In genomic region chr5:6717687-6718086, GRCh38 we compare ENCODE assay signal across 17 cellular contexts. TPM values are rescaled to one million over a fixed set of nuclear protein-coding genes. Genes with fewer than 3 reads are reported as not detected.
A peak's percentile ranks its signal among the peaks of the same experiment; 100 is the strongest.
DNase-seq lines count a peak whose midpoint lies in the region; ATAC-seq and TF ChIP-seq lines count a peak whose summit lies in the region.
"Had no signal": no experiment of that assay in that cellular context is flagged by ENCODE, and none has a peak within 500 bp of the region (broad histone marks: within the 10 kb centered on the region; RNA-seq: fewer than 3 reads in every experiment).

No MANE protein-coding gene starts in this region.

- no peak overlapping the region for H3K4me3 ChIP-seq in Karpas-422 (ENCODE audit: low read length)
- H3K4me3 ChIP-seq in colonic mucosa = no peak overlapping the region
- H3K4me3 ChIP-seq in smooth muscle cell = no peak overlapping the region
- no peak overlapping the region for H3K4me3 ChIP-seq in esophagus squamous epithelium
- H3K4me3 ChIP-seq: heart left ventricle had no signal

- H4K20me1 ChIP-seq in Karpas-422 (ENCODE audit: insufficient read depth, low read depth, low read length) (peaks cover 55% of the 10 kb centered on the region), smooth muscle cell (ENCODE audit: low read depth) (peaks cover 84% of the 10 kb centered on the region)

- WGBS in smooth muscle cell (ENCODE audit: low lambda C conversion rate) = 82% methylated on average over 4 of the region's 4 CpGs
- WGBS in esophagus squamous epithelium, 2 donors = 81 to 92% methylated on average over 3 of the region's 4 CpGs

- no peaks in the 10 kb centered on the region for H3K27me3 Mint-ChIP-seq in T-helper 2 cell treated with Interferon-gamma antibody and Interleukin-4, amounts not matched to agents 5 μg/mL and 100 μg/mL, for 36 hours (ENCODE audit: low read depth)

- H3K27ac Mint-ChIP-seq in T-helper 2 cell treated with Interferon-gamma antibody and Interleukin-4, amounts not matched to agents 5 μg/mL and 100 μg/mL, for 36 hours = no peak overlapping the region
- H3K27ac Mint-ChIP-seq: T-helper 1 cell treated with Interleukin-12 subunit alpha and Interleukin-12 subunit beta and Interleukin-4 antibody, amounts not matched to agents 30 μg/mL and 1 μg/mL, for 36 hours had no signal

- intact Hi-C loops in colonic mucosa (cut with DNase I) = loop anchor here (10.0 kb wide), 1 partner anchor 1293 kb away; the partner anchor contains the start of gene ICE1
- intact Hi-C loops in esophagus squamous epithelium (cut with DNase I) = no loop called here

- peak; percentile 3 for DNase-seq in T-helper 2 cell treated with Interferon-gamma antibody and Interleukin-4, amounts not matched to agents 5 μg/mL and 100 μg/mL, for 36 hours (ENCODE audit: low spot score)
- no peak for DNase-seq in T-helper 2 cell
- DNase-seq in Karpas-422 = no peak
- peak; percentile 14 for DNase-seq in colonic mucosa
- no peak for DNase-seq in smooth muscle cell (lab: John Stamatoyannopoulos, UW; ENCODE audit: unreplicated experiment)
- no peak for DNase-seq in esophagus squamous epithelium (lab: John Stamatoyannopoulos, UW)
- DNase-seq: activated CD4-positive, alpha-beta T cell treated with anti-CD3 and anti-CD28 coated beads for 4 hours; activated gamma-delta T cell treated with Interleukin-2 at 50 U/mL for 16 hours; DMS 273 treated with DMSO at 0.1 percent for 48 hours; heart left ventricle; left cardiac atrium; OCI-M1; substantia nigra had no signal

- ATAC-seq in HG03196 (IDR thresholded peaks at IDR 0.05; ENCODE audit: unreplicated experiment) = no peak
- ATAC-seq in HG03565 (IDR thresholded peaks at IDR 0.05; ENCODE audit: unreplicated experiment) = no peak
- ATAC-seq: HCT116, heart left ventricle, left cardiac atrium had no signal

- H3K27ac ChIP-seq in Karpas-422 (ENCODE audit: low read length) = no peak overlapping the region
- no peak overlapping the region for H3K27ac ChIP-seq in colonic mucosa
- H3K27ac ChIP-seq in smooth muscle cell (ENCODE audit: low read depth) = no peak overlapping the region
- H3K27ac ChIP-seq in esophagus squamous epithelium = no peak overlapping the region
- H3K27ac ChIP-seq: heart left ventricle had no signal

- H3K27me3 ChIP-seq in Karpas-422 (ENCODE audit: low read length) (no peaks in the 10 kb centered on the region), colonic mucosa (no peaks in the 10 kb centered on the region), smooth muscle cell (ENCODE audit: low read depth) (no peaks in the 10 kb centered on the region), esophagus squamous epithelium (no peaks in the 10 kb centered on the region)
- H3K27me3 ChIP-seq: heart left ventricle had no signal

- peaks cover 4% of the 10 kb centered on the region for H3F3A ChIP-seq in smooth muscle cell (ENCODE audit: low read depth)

- no peaks in the 10 kb centered on the region for H3K9me2 ChIP-seq in Karpas-422 (replicated peaks; ENCODE audit: insufficient read depth, low read length)

- peaks cover 20% of the 10 kb centered on the region for H3K36me3 Mint-ChIP-seq in T-helper 2 cell treated with Interferon-gamma antibody and Interleukin-4, amounts not matched to agents 5 μg/mL and 100 μg/mL, for 36 hours (ENCODE audit: low read depth)

- H3K79me2 ChIP-seq in Karpas-422 (ENCODE audit: low read length) (peaks cover 85% of the 10 kb centered on the region), smooth muscle cell (ENCODE audit: low read depth) (peaks cover 84% of the 10 kb centered on the region)

- H3K9ac ChIP-seq in Karpas-422 (ENCODE audit: low read length) (peak overlapping the region; percentile 30; the same call in 1 of the 2 replicates), colonic mucosa (ENCODE audit: low read depth in 2 of 2, low read length in 2 of 2) (no peak overlapping the region), smooth muscle cell (ENCODE audit: low read depth) (no peak overlapping the region)

- H3K9me3 ChIP-seq in Karpas-422 (ENCODE audit: low read length) = no peaks in the 10 kb centered on the region
- H3K9me3 ChIP-seq in colonic mucosa = no peaks in the 10 kb centered on the region
- H3K9me3 ChIP-seq in smooth muscle cell (replicated peaks; ENCODE audit: low read depth) = no peaks in the 10 kb centered on the region
- no peaks in the 10 kb centered on the region for H3K9me3 ChIP-seq in esophagus squamous epithelium
- H3K9me3 ChIP-seq: heart left ventricle had no signal

- no peak overlapping the region for H2AFZ ChIP-seq in Karpas-422 (ENCODE audit: low read length)
- H2AFZ ChIP-seq in smooth muscle cell (ENCODE audit: low read depth) = no peak overlapping the region

- H3K36me3 ChIP-seq in Karpas-422 (ENCODE audit: insufficient read depth, low read length) = peaks cover 12% of the 10 kb centered on the region; the same call in 1 of the 2 replicates
- no peaks in the 10 kb centered on the region for H3K36me3 ChIP-seq in colonic mucosa
- no peaks in the 10 kb centered on the region for H3K36me3 ChIP-seq in smooth muscle cell (ENCODE audit: low read depth)
- H3K36me3 ChIP-seq in esophagus squamous epithelium = peaks cover 0 to 6% (median 0%) of the 10 kb centered on the region in 3 donors
- H3K36me3 ChIP-seq: heart left ventricle had no signal

- H3K4me3 Mint-ChIP-seq in T-helper 2 cell treated with Interferon-gamma antibody and Interleukin-4, amounts not matched to agents 5 μg/mL and 100 μg/mL, for 36 hours = peak overlapping the region; percentile 24

- peaks cover 63% of the 10 kb centered on the region for H3K4me1 Mint-ChIP-seq in T-helper 2 cell treated with Interferon-gamma antibody and Interleukin-4, amounts not matched to agents 5 μg/mL and 100 μg/mL, for 36 hours (ENCODE audit: low read depth)

- no peaks in the 10 kb centered on the region for H3K9me3 Mint-ChIP-seq in T-helper 2 cell treated with Interferon-gamma antibody and Interleukin-4, amounts not matched to agents 5 μg/mL and 100 μg/mL, for 36 hours
- H3K9me3 Mint-ChIP-seq: T-helper 1 cell treated with Interleukin-12 subunit alpha and Interleukin-12 subunit beta and Interleukin-4 antibody, amounts not matched to agents 30 μg/mL and 1 μg/mL, for 36 hours had no signal

- H3K4me1 ChIP-seq in Karpas-422 (ENCODE audit: low read length) (peaks cover 74% of the 10 kb centered on the region), colonic mucosa (peaks cover 18% of the 10 kb centered on the region), smooth muscle cell (ENCODE audit: low read depth) (peaks cover 28% of the 10 kb centered on the region), esophagus squamous epithelium (peaks cover 57 to 82% (median 68%) of the 10 kb centered on the region in 3 donors)

- TF ChIP-seq POLR2A in esophagus squamous epithelium (IDR thresholded peaks at IDR 0.05) = no peak

- no peak for TF ChIP-seq CTCF in colonic mucosa (IDR thresholded peaks at IDR 0.05)
- TF ChIP-seq CTCF in smooth muscle cell (IDR thresholded peaks at IDR 0.05; ENCODE audit: borderline replicate concordance, insufficient read depth, poor library complexity, severe bottlenecking) = no peak
- TF ChIP-seq CTCF in esophagus squamous epithelium (IDR thresholded peaks at IDR 0.05) = no peak

- H3K4me2 ChIP-seq in Karpas-422 (ENCODE audit: low read depth, low read length, poor library complexity, severe bottlenecking) (peak overlapping the region; percentile 91), smooth muscle cell (peak overlapping the region; percentile 94)

RNA-seq across cellular contexts. Expression of gene TENT4A, which starts 4.5 kb away (rescaled TPM):
- 38.1 and 45.3 TPM in 2 replicates for total RNA-seq in Karpas-422 (2014; rRNA removed; shearing (Covaris generic); ENCODE audit: low replicate concordance)
- total RNA-seq in colonic mucosa = 10 to 100 TPM; 17.1 to 21.9 TPM
- 16.2 and 16.9 TPM in 2 replicates for total RNA-seq in smooth muscle cell
- polyA plus RNA-seq in smooth muscle cell = 10.0 and 10.4 TPM in 2 replicates
- 10 to 100 TPM in 2 of 4 donors, 1 to 10 TPM in 2; 8.0 to 30.7 (median 17.9) TPM for total RNA-seq in esophagus squamous epithelium

Comparison
In these comparisons a context has a peak if more than half of its experiments do, and no peak if none do; other contexts are left out.
1. DNase-seq: peak in T-helper 2 cell treated with Interferon-gamma antibody and Interleukin-4, amounts not matched to agents 5 μg/mL and 100 μg/mL, for 36 hours (single experiment) and colonic mucosa (single experiment); none in T-helper 2 cell (0 of 5), Karpas-422 (single experiment), smooth muscle cell (single experiment) and esophagus squamous epithelium (single experiment).